1 cellular context compared by ENCODE assay signal in the genomic region with DNA sequence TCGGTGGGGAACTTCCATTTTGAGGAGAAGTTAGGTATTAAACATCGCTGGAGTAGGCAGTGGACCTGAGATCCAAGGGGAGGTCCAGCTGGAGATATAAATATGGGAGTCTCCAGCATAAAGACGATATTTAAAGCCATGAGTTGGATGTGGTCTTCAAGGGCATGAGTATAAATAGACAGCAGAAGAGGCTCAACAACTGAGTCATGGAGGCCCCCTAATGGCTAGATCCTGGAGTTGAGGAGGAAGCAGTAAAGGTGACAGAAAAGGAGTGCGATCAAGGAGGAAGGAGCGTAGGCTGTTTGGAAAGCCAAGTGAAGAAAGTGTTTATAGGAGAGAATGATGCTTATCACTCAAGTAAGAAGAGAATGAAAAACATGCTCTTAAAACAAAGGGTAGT.
TF ChIP-seq lines count a peak whose summit lies in the region.

No MANE protein-coding gene starts in this region.

TF ChIP-seq in IMR-90, 13 proteins besides CTCF, POLR2A, EP300 and RAD21 (continued from another document):
- TF ChIP-seq, protein P1, sequence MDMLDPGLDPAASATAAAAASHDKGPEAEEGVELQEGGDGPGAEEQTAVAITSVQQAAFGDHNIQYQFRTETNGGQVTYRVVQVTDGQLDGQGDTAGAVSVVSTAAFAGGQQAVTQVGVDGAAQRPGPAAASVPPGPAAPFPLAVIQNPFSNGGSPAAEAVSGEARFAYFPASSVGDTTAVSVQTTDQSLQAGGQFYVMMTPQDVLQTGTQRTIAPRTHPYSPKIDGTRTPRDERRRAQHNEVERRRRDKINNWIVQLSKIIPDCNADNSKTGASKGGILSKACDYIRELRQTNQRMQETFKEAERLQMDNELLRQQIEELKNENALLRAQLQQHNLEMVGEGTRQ (IDR thresholded peaks at IDR 0.05; ENCODE audit: low read depth, low read length): no peak
- no peak for TF ChIP-seq SMC3 (IDR thresholded peaks at IDR 0.05; ENCODE audit: low read depth, low read length)
- TF ChIP-seq, protein P2, sequence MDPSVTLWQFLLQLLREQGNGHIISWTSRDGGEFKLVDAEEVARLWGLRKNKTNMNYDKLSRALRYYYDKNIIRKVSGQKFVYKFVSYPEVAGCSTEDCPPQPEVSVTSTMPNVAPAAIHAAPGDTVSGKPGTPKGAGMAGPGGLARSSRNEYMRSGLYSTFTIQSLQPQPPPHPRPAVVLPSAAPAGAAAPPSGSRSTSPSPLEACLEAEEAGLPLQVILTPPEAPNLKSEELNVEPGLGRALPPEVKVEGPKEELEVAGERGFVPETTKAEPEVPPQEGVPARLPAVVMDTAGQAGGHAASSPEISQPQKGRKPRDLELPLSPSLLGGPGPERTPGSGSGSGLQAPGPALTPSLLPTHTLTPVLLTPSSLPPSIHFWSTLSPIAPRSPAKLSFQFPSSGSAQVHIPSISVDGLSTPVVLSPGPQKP (IDR thresholded peaks at IDR 0.05; ENCODE audit: borderline replicate concordance, low read depth, low read length): no peak
